In the genomic region with DNA sequence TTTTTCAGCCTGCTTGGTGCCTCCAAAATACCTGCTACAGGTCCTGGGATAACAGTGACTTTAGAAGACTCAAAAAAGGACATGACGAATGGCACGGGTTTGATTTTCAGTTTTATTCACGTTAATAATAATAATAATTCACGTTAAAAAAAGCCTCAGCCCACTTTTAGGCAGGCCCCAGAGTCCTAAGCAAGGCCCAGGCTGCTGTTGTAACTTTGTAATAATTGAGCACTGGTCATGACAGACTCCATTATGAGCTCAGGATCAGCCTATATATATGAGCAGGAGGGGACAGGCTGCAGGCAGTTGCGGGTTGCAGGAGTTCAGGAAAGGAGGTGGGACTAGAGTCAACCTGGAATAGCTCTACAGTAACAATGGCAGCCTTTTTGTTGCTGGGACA, we compare ENCODE assay signal across 19 cellular contexts. TPM values are rescaled to one million over a fixed set of nuclear protein-coding genes. Genes with fewer than 3 reads are reported as not detected.
DNase-seq lines count a peak whose midpoint lies in the region; ATAC-seq and TF ChIP-seq lines count a peak whose summit lies in the region.
"Had no signal": no experiment of that assay in that cellular context is flagged by ENCODE, and none has a peak within 500 bp of the region (broad histone marks: within the 10 kb centered on the region; RNA-seq: fewer than 3 reads in every experiment).

A gene with protein sequence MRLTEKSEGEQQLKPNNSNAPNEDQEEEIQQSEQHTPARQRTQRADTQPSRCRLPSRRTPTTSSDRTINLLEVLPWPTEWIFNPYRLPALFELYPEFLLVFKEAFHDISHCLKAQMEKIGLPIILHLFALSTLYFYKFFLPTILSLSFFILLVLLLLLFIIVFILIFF (plus strand): TSS at position 301 of the 400 bp plus-strand sequence. CDS start 1,350 bp downstream, outside the sequence.

- H3K4me3 Mint-ChIP-seq in GM23338 (peak within 1 kb of the TSS; percentile 5; the same call in 1 of the 3 replicates), WTC11 (no peak within 1 kb of the TSS), endodermal cell (no peak within 1 kb of the TSS), neural progenitor cell (peak within 1 kb of the TSS; percentile 8), natural killer cell (no peak within 1 kb of the TSS)
- H3K4me3 Mint-ChIP-seq: CD8-positive, alpha-beta memory T cell had no signal

- DNase-seq in GM23338 (ENCODE audit: low spot score) (no peak), WTC11 (ENCODE audit: low spot score) (no peak), endodermal cell (no peak), neural progenitor cell (ENCODE audit: low spot score) (no peak), natural killer cell (no peak), DMS 273 (lab: John Stamatoyannopoulos, UW; ENCODE audit: unreplicated experiment) (no peak), hepatocyte (ENCODE audit: low spot score) (no peak)
- no peak for DNase-seq in activated T-cell treated with anti-CD3 and anti-CD28 coated beads, Interleukin-2, amount 50 U/mL, for 48 hours
- DNase-seq: CD8-positive, alpha-beta memory T cell; DMS53; GDM1; KG1; NCI-H1092 treated with DMSO at 0.1 percent for 48 hours; NCI-H2029 treated with DMSO at 0.1 percent for 48 hours; NCI-H226; NCI-H524 treated with DMSO at 0.1 percent for 48 hours; Peyer's patch had no signal

- H3K27me3 ChIP-seq in GM23338 (ENCODE audit: insufficient read depth) (no peaks in the 10 kb centered on the region), endodermal cell (ENCODE audit: control insufficient read depth, insufficient read depth, low read length, poor library complexity, severe bottlenecking) (peaks cover 26% of the 10 kb centered on the region), neural progenitor cell (no peaks in the 10 kb centered on the region), hepatocyte (no peaks in the 10 kb centered on the region)
- H3K27me3 ChIP-seq: Peyer's patch had no signal

- CTCF ChIA-PET in WTC11 (lab: Charles Lee) = interaction anchor here (0.6 to 2.5 kb wide), 18 partner anchors 9 to 381 kb away, joined by 3 to 25 read pairs (median 5); a partner anchor contains a TSS

- peaks cover 11% of the 10 kb centered on the region for H3K27me3 Mint-ChIP-seq in GM23338 (ENCODE audit: insufficient read depth, low read depth, poor library complexity)
- peaks cover 17% of the 10 kb centered on the region for H3K27me3 Mint-ChIP-seq in WTC11 (ENCODE audit: low read depth)
- H3K27me3 Mint-ChIP-seq in endodermal cell (ENCODE audit: insufficient read depth) = peaks cover 58% of the 10 kb centered on the region
- H3K27me3 Mint-ChIP-seq in neural progenitor cell (ENCODE audit: insufficient read depth, low read depth) = peaks cover 6% of the 10 kb centered on the region
- H3K27me3 Mint-ChIP-seq in natural killer cell (ENCODE audit: low read depth in 2 of 2) = peaks cover 0 to 8% of the 10 kb centered on the region in 2 donors

- H3K36me3 ChIP-seq in GM23338 (ENCODE audit: insufficient read depth) = no peaks in the 10 kb centered on the region
- no peaks in the 10 kb centered on the region for H3K36me3 ChIP-seq in endodermal cell (ENCODE audit: control insufficient read depth, insufficient read depth, low read length)
- no peaks in the 10 kb centered on the region for H3K36me3 ChIP-seq in neural progenitor cell
- no peaks in the 10 kb centered on the region for H3K36me3 ChIP-seq in hepatocyte (replicated peaks; ENCODE audit: insufficient read depth, low read depth)
- H3K36me3 ChIP-seq: Peyer's patch had no signal

- no peaks in the 10 kb centered on the region for H3K9me3 ChIP-seq in endodermal cell (ENCODE audit: control insufficient read depth, low read length)
- H3K9me3 ChIP-seq in neural progenitor cell (ENCODE audit: low read depth) = no peaks in the 10 kb centered on the region
- H3K9me3 ChIP-seq in hepatocyte (ENCODE audit: low read depth) = no peaks in the 10 kb centered on the region
- H3K9me3 ChIP-seq: Peyer's patch had no signal

- WGBS in endodermal cell (ENCODE audit: insufficient coverage in 1 of 2, insufficient read length in 1 of 2), 2 experiments = 80 to 92% methylated on average over 1 to 5 of the region's 5 CpGs
- 88% methylated on average over 5 of the region's 5 CpGs for WGBS in hepatocyte (ENCODE audit: low lambda C conversion rate, missing lambda C conversion rate)

- no peak for ATAC-seq in GM23338
- no peak for ATAC-seq in WTC11
- ATAC-seq in natural killer cell = no peak

- H3K9me2 ChIP-seq in GM23338 (ENCODE audit: insufficient read depth) = no peaks in the 10 kb centered on the region
- H3K9me2 ChIP-seq in hepatocyte (replicated peaks; ENCODE audit: insufficient read depth) = no peaks in the 10 kb centered on the region

- H4K20me1 ChIP-seq in GM23338 (replicated peaks; ENCODE audit: insufficient read depth) (no peaks in the 10 kb centered on the region), neural progenitor cell (ENCODE audit: low read depth) (no peaks in the 10 kb centered on the region), hepatocyte (ENCODE audit: insufficient read depth, poor library complexity, severe bottlenecking) (no peaks in the 10 kb centered on the region)

- H3K4me1 ChIP-seq in GM23338 (ENCODE audit: insufficient read depth) = no peaks in the 10 kb centered on the region
- no peaks in the 10 kb centered on the region for H3K4me1 ChIP-seq in endodermal cell (ENCODE audit: control insufficient read depth, insufficient read depth, low read length)
- peaks cover 6% of the 10 kb centered on the region for H3K4me1 ChIP-seq in neural progenitor cell
- no peaks in the 10 kb centered on the region for H3K4me1 ChIP-seq in hepatocyte (ENCODE audit: insufficient read depth)
- H3K4me1 ChIP-seq: Peyer's patch had no signal

- H3F3A ChIP-seq in GM23338 (replicated peaks; ENCODE audit: low read depth) (no peaks in the 10 kb centered on the region), neural progenitor cell (ENCODE audit: low read depth) (no peaks in the 10 kb centered on the region)

- no peak within 1 kb of the TSS for H2AFZ ChIP-seq in GM23338
- H2AFZ ChIP-seq in neural progenitor cell (replicated peaks) = peak within 1 kb of the TSS; percentile 76
- no peak within 1 kb of the TSS for H2AFZ ChIP-seq in hepatocyte

- H3K4me2 ChIP-seq in GM23338 (no peak within 1 kb of the TSS), neural progenitor cell (peak within 1 kb of the TSS; percentile 11), hepatocyte (no peak within 1 kb of the TSS)

- POLR2A ChIA-PET in WTC11 (lab: Charles Lee) = no interaction called here

- intact Hi-C loops in natural killer cell (cut with micrococcal nuclease) = loop anchor here (2.0 kb wide), 1 partner anchor 178 kb away; no protein-coding TSS in a partner anchor

- H3K27ac Mint-ChIP-seq in GM23338 (no peak within 1 kb of the TSS), WTC11 (peak within 1 kb of the TSS; percentile 42; the same call in 1 of the 2 replicates), endodermal cell (peak within 1 kb of the TSS; percentile 68), neural progenitor cell (peak within 1 kb of the TSS; percentile 70), natural killer cell (no peak within 1 kb of the TSS)
- H3K27ac Mint-ChIP-seq: CD8-positive, alpha-beta memory T cell had no signal

- H3K27ac ChIP-seq in GM23338 (ENCODE audit: low read depth) = no peak within 1 kb of the TSS
- H3K27ac ChIP-seq in endodermal cell (ENCODE audit: low read depth, low read length) = no peak within 1 kb of the TSS
- no peak within 1 kb of the TSS for H3K27ac ChIP-seq in neural progenitor cell
- no peak within 1 kb of the TSS for H3K27ac ChIP-seq in hepatocyte
- H3K27ac ChIP-seq: C4-2B, Peyer's patch had no signal

- H3K4me3 ChIP-seq in GM23338 (no peak within 1 kb of the TSS), endodermal cell (ENCODE audit: low read length) (no peak within 1 kb of the TSS), neural progenitor cell (no peak within 1 kb of the TSS), hepatocyte (no peak within 1 kb of the TSS)
- H3K4me3 ChIP-seq: Peyer's patch had no signal

- H3K4me1 Mint-ChIP-seq in GM23338 = peaks cover 11% of the 10 kb centered on the region
- H3K4me1 Mint-ChIP-seq in WTC11 = peaks cover 12% of the 10 kb centered on the region
- peaks cover 13% of the 10 kb centered on the region for H3K4me1 Mint-ChIP-seq in endodermal cell
- peaks cover 8% of the 10 kb centered on the region for H3K4me1 Mint-ChIP-seq in neural progenitor cell
- no peaks in the 10 kb centered on the region for H3K4me1 Mint-ChIP-seq in natural killer cell
- H3K4me1 Mint-ChIP-seq: CD8-positive, alpha-beta memory T cell had no signal

- H3K36me3 Mint-ChIP-seq in GM23338 (ENCODE audit: low read depth) (no peaks in the 10 kb centered on the region), WTC11 (no peaks in the 10 kb centered on the region), endodermal cell (ENCODE audit: low read depth) (no peaks in the 10 kb centered on the region), neural progenitor cell (no peaks in the 10 kb centered on the region), natural killer cell (no peaks in the 10 kb centered on the region)
- H3K36me3 Mint-ChIP-seq: CD8-positive, alpha-beta memory T cell had no signal

- no peak within 1 kb of the TSS for H3K9ac ChIP-seq in endodermal cell (ENCODE audit: extremely low read depth, low read length, poor library complexity, severe bottlenecking)
- H3K9ac ChIP-seq in neural progenitor cell = no peak within 1 kb of the TSS

- TF ChIP-seq CTCF in GM23338 (conservative IDR thresholded peaks at IDR 0.05; ENCODE audit: low read depth in 2 of 2) = no peak
- no peak for TF ChIP-seq CTCF in WTC11 (IDR thresholded peaks at IDR 0.05)
- TF ChIP-seq CTCF in endodermal cell (conservative IDR thresholded peaks at IDR 0.05) = no peak
- no peak for TF ChIP-seq CTCF in neural progenitor cell (IDR thresholded peaks at IDR 0.05)
- TF ChIP-seq CTCF in natural killer cell (IDR thresholded peaks at IDR 0.05) = no peak
- no peak for TF ChIP-seq CTCF in hepatocyte (IDR thresholded peaks at IDR 0.05; ENCODE audit: poor library complexity)

- H3K9me3 Mint-ChIP-seq in GM23338 (no peaks in the 10 kb centered on the region), WTC11 (no peaks in the 10 kb centered on the region), endodermal cell (no peaks in the 10 kb centered on the region), neural progenitor cell (no peaks in the 10 kb centered on the region), natural killer cell (no peaks in the 10 kb centered on the region)
- H3K9me3 Mint-ChIP-seq: CD8-positive, alpha-beta memory T cell had no signal

- H3K79me2 ChIP-seq in GM23338 (replicated peaks; ENCODE audit: insufficient read depth) (no peaks in the 10 kb centered on the region), neural progenitor cell (ENCODE audit: low read depth) (no peaks in the 10 kb centered on the region), hepatocyte (no peaks in the 10 kb centered on the region)

RNA-seq across cellular contexts. Expression of the gene that starts here (rescaled TPM):
- not detected in 2 replicates for total RNA-seq in GM23338 (2014; rRNA removed; shearing (Covaris generic))
- polyA plus RNA-seq in GM23338 (2016; fragmentation: Nextera tagmentation; extraction: Ambion mirVana) (0.60 and 0.85 TPM in 2 replicates), hepatocyte (0.89 and 1.1 TPM in 2 replicates)
- total RNA-seq in WTC11 (2021) (0.24 to 0.34 TPM (median 0.27 TPM) in 3 replicates), endodermal cell (under 1 TPM in 1 of 2 donors, not detected in 1; 1.00 TPM), neural progenitor cell (ENCODE audit: low replicate concordance) (0.46 TPM in 1 of 2 replicates, not detected in the other), natural killer cell (not detected), hepatocyte (0.28 TPM in 1 of 2 replicates, not detected in the other)
- 1.7 TPM for polyA plus RNA-seq in endodermal cell (2013, experiment 1 of 2)
- polyA plus RNA-seq in endodermal cell (2013, experiment 2 of 2) = 0.54 TPM
- total RNA-seq: CD8-positive, alpha-beta memory T cell; HT1080; Peyer's patch had no signal
- polyA plus RNA-seq: CD8-positive, alpha-beta memory T cell had no signal

Comparison
In these comparisons a context has a peak if more than half of its experiments do, and no peak if none do; other contexts are left out.
1. H3K27ac Mint-ChIP-seq: peak in WTC11 (single experiment), endodermal cell (single experiment) and neural progenitor cell (single experiment); none in GM23338 (single experiment) and natural killer cell (0 of 2).
2. H3K4me3 Mint-ChIP-seq: peak in GM23338 (single experiment) and neural progenitor cell (single experiment); none in WTC11 (single experiment), endodermal cell (single experiment) and natural killer cell (single experiment).